Comparison of ENCODE assay signal across 24 cellular contexts in the genomic region with DNA sequence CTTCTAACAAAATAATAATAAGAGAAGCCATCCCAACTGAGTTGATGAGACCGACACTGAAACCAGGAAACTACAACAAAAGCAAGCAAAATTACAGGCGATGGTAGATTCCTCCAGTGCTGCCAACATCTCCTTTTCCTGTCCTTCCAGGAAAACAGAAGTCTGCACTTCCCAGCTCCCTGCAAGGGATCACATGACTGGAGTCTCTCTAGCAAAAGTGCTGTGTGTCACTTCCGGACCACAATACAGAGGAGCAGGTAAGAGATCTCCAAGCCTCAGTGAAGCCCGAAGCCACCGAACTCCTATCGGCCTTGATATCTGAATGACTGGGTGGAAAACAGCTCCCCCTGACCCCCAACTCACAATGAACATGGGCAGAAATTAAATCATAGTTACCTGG.
"Had no signal": no experiment of that assay in that cellular context is flagged by ENCODE, and none has a peak within 500 bp of the region (broad histone marks: within the 10 kb centered on the region; RNA-seq: fewer than 3 reads in every experiment).

No MANE protein-coding gene starts in this region.

- DNase-seq: activated CD4-positive, alpha-beta memory T cell treated with anti-CD3 and anti-CD28 coated beads, Interleukin-2, amount 10 ng/mL, durations not matched to agents 7 days and 5 days; activated CD4-positive, alpha-beta T cell treated with anti-CD3 and anti-CD28 coated beads for 48 hours; activated CD8-positive, alpha-beta memory T cell treated with anti-CD3 and anti-CD28 coated beads, Interleukin-2, amount 10 ng/mL, durations not matched to agents 7 days and 5 days; activated naive CD4-positive, alpha-beta T cell treated with Interleukin-2 at 50 U/mL for 16 hours; anterior cingulate cortex; brain microvascular endothelial cell; central memory CD4-positive, alpha-beta T cell; gastrocnemius medialis; heart right ventricle; left ventricle myocardium inferior; mucosa of descending colon; naive thymus-derived CD4-positive, alpha-beta T cell; ovary; psoas muscle; right cardiac atrium; stimulated activated CD4-positive, alpha-beta T cell treated with anti-CD3 and anti-CD28 coated beads, Interleukin-2, amount 100 ng/mL, for 24 hours; stimulated activated naive CD8-positive, alpha-beta T cell treated with anti-CD3 and anti-CD28 coated beads, Interleukin-15, Interleukin-2, amounts not matched to agents 100 U/mL and 50 U/mL, for 24 hours; substantia nigra had no signal

- H3K4me3 Mint-ChIP-seq: activated CD4-positive, alpha-beta memory T cell treated with anti-CD3 and anti-CD28 coated beads, Interleukin-2, amount 10 ng/mL, durations not matched to agents 7 days and 5 days; activated CD8-positive, alpha-beta memory T cell treated with anti-CD3 and anti-CD28 coated beads, Interleukin-2, amount 10 ng/mL, durations not matched to agents 7 days and 5 days; activated T-helper 17 cell treated with anti-CD3 and anti-CD28 coated beads, Interleukin-2, amount 50 U/mL, for 72 hours; memory B cell; T-helper 1 cell treated with Interleukin-12 subunit alpha and Interleukin-12 subunit beta and Interleukin-4 antibody, amounts not matched to agents 30 μg/mL and 1 μg/mL, for 36 hours had no signal

- H3K27me3 ChIP-seq: brain microvascular endothelial cell, gastrocnemius medialis, heart right ventricle, ovary, tibial nerve had no signal

- H3K9me3 Mint-ChIP-seq: activated CD4-positive, alpha-beta memory T cell treated with anti-CD3 and anti-CD28 coated beads, Interleukin-2, amount 10 ng/mL, durations not matched to agents 7 days and 5 days; activated T-helper 17 cell treated with anti-CD3 and anti-CD28 coated beads, Interleukin-2, amount 50 U/mL, for 72 hours; memory B cell; T-helper 1 cell treated with Interleukin-12 subunit alpha and Interleukin-12 subunit beta and Interleukin-4 antibody, amounts not matched to agents 30 μg/mL and 1 μg/mL, for 36 hours had no signal

- H3K36me3 ChIP-seq: brain microvascular endothelial cell, gastrocnemius medialis, heart right ventricle, left ventricle myocardium inferior, ovary, tibial nerve had no signal

- H3K4me3 ChIP-seq: gastrocnemius medialis, heart right ventricle, left ventricle myocardium inferior, mucosa of descending colon, ovary, psoas muscle, tibial nerve had no signal

- ATAC-seq: activated CD8-positive, alpha-beta memory T cell treated with anti-CD3 and anti-CD28 coated beads, Interleukin-2, amount 10 ng/mL, durations not matched to agents 7 days and 5 days; activated T-helper 17 cell treated with anti-CD3 and anti-CD28 coated beads, Interleukin-2, amount 50 U/mL, for 72 hours; gastrocnemius medialis; mucosa of descending colon; naive thymus-derived CD4-positive, alpha-beta T cell; stimulated activated naive CD8-positive, alpha-beta T cell treated with anti-CD3 and anti-CD28 coated beads, Interleukin-15, Interleukin-2, amounts not matched to agents 100 U/mL and 50 U/mL, for 24 hours had no signal

- H3K9me3 ChIP-seq: gastrocnemius medialis, heart right ventricle, left ventricle myocardium inferior, mucosa of descending colon, ovary, psoas muscle, tibial nerve had no signal

- H3K27ac ChIP-seq: brain microvascular endothelial cell, heart right ventricle, left ventricle myocardium inferior, ovary, psoas muscle had no signal

- FAIRE-seq: colon, TTC549 had no signal

- H3K27me3 Mint-ChIP-seq: activated CD4-positive, alpha-beta memory T cell treated with anti-CD3 and anti-CD28 coated beads, Interleukin-2, amount 10 ng/mL, durations not matched to agents 7 days and 5 days; activated CD8-positive, alpha-beta memory T cell treated with anti-CD3 and anti-CD28 coated beads, Interleukin-2, amount 10 ng/mL, durations not matched to agents 7 days and 5 days; activated T-helper 17 cell treated with anti-CD3 and anti-CD28 coated beads, Interleukin-2, amount 50 U/mL, for 72 hours; memory B cell; naive thymus-derived CD4-positive, alpha-beta T cell had no signal

- H3K27ac Mint-ChIP-seq: activated CD4-positive, alpha-beta memory T cell treated with anti-CD3 and anti-CD28 coated beads, Interleukin-2, amount 10 ng/mL, durations not matched to agents 7 days and 5 days; activated CD8-positive, alpha-beta memory T cell treated with anti-CD3 and anti-CD28 coated beads, Interleukin-2, amount 10 ng/mL, durations not matched to agents 7 days and 5 days; activated T-helper 17 cell treated with anti-CD3 and anti-CD28 coated beads, Interleukin-2, amount 50 U/mL, for 72 hours; T-helper 1 cell treated with Interleukin-12 subunit alpha and Interleukin-12 subunit beta and Interleukin-4 antibody, amounts not matched to agents 30 μg/mL and 1 μg/mL, for 36 hours had no signal
